ENCODE assay signal across 1 cellular context in genomic region chr16:20336955-20337354, GRCh38.
TF ChIP-seq lines count a peak whose summit lies in the region.

No MANE protein-coding gene starts in this region.

TF ChIP-seq in H1, 55 proteins besides CTCF, POLR2A, EP300 and RAD21:
- TF ChIP-seq PHF8 (conservative IDR thresholded peaks at IDR 0.05; ENCODE audit: low read depth, low read length) (no peak), USF2 (IDR thresholded peaks at IDR 0.05; ENCODE audit: low read length) (no peak), TCF12 (IDR thresholded peaks at IDR 0.05; ENCODE audit: low read depth, low read length) (no peak), CBX5 (IDR thresholded peaks at IDR 0.05; ENCODE audit: low read depth, low read length) (no peak), JUN (IDR thresholded peaks at IDR 0.05; ENCODE audit: low read depth, low read length) (no peak), TAF1 (IDR thresholded peaks at IDR 0.05; ENCODE audit: low read depth, low read length) (no peak), RXRA (IDR thresholded peaks at IDR 0.05; ENCODE audit: insufficient read depth, low read depth, low read length) (no peak), EGR1 (IDR thresholded peaks at IDR 0.05; ENCODE audit: borderline replicate concordance, low read depth, low read length) (no peak), RBBP5 (IDR thresholded peaks at IDR 0.05; ENCODE audit: borderline replicate concordance, low read depth, low read length) (no peak), BACH1 (IDR thresholded peaks at IDR 0.05; ENCODE audit: low read length) (no peak), GABPA (IDR thresholded peaks at IDR 0.05; ENCODE audit: borderline replicate concordance, insufficient read depth, low read length) (no peak), CREB1 (IDR thresholded peaks at IDR 0.05) (no peak), NANOG (IDR thresholded peaks at IDR 0.05; ENCODE audit: insufficient read depth, low read depth, low read length, poor library complexity, severe bottlenecking) (no peak), SIRT6 (IDR thresholded peaks at IDR 0.05; ENCODE audit: low read length) (no peak), MAFK (IDR thresholded peaks at IDR 0.05; ENCODE audit: low read depth, low read length) (no peak), GTF2F1 (IDR thresholded peaks at IDR 0.05; ENCODE audit: borderline replicate concordance, low read depth, low read length) (no peak), SP2 (IDR thresholded peaks at IDR 0.05; ENCODE audit: low read length) (no peak)
